12 cellular contexts compared by ENCODE assay signal in genomic region chr7:37408885-37409248, GRCh38. TPM values are rescaled to one million over a fixed set of nuclear protein-coding genes. Genes with fewer than 3 reads are reported as not detected.
DNase-seq lines count a peak whose midpoint lies in the region; ATAC-seq lines count a peak whose summit lies in the region.
"Had no signal": no experiment of that assay in that cellular context is flagged by ENCODE, and none has a peak within 500 bp of the region (broad histone marks: within the 10 kb centered on the region; RNA-seq: fewer than 3 reads in every experiment).

No MANE protein-coding gene starts in this region.

- peak overlapping the region; percentile 78 for H3K27ac Mint-ChIP-seq in activated CD8-positive, alpha-beta memory T cell treated with anti-CD3 and anti-CD28 coated beads, Interleukin-2, amount 10 ng/mL, durations not matched to agents 7 days and 5 days

- peaks cover 37% of the 10 kb centered on the region for H3K4me1 Mint-ChIP-seq in activated CD8-positive, alpha-beta memory T cell treated with anti-CD3 and anti-CD28 coated beads, Interleukin-2, amount 10 ng/mL, durations not matched to agents 7 days and 5 days

- peaks cover 9% of the 10 kb centered on the region for H3K36me3 Mint-ChIP-seq in activated CD8-positive, alpha-beta memory T cell treated with anti-CD3 and anti-CD28 coated beads, Interleukin-2, amount 10 ng/mL, durations not matched to agents 7 days and 5 days

- peaks cover 4% of the 10 kb centered on the region for H3K9me3 Mint-ChIP-seq in activated CD8-positive, alpha-beta memory T cell treated with anti-CD3 and anti-CD28 coated beads, Interleukin-2, amount 10 ng/mL, durations not matched to agents 7 days and 5 days (ENCODE audit: low read depth)

- CTCF ChIA-PET in activated CD8-positive, alpha-beta memory T cell treated with anti-CD3 and anti-CD28 coated beads, Interleukin-2, amount 10 ng/mL, durations not matched to agents 7 days and 5 days (lab: Charles Lee), result no interaction called here

- H3K4me3 Mint-ChIP-seq in activated CD8-positive, alpha-beta memory T cell treated with anti-CD3 and anti-CD28 coated beads, Interleukin-2, amount 10 ng/mL, durations not matched to agents 7 days and 5 days, result peak overlapping the region; percentile 68

- no peak for DNase-seq in activated CD8-positive, alpha-beta memory T cell treated with anti-CD3 and anti-CD28 coated beads, Interleukin-2, amount 10 ng/mL, durations not matched to agents 7 days and 5 days
- no peak for DNase-seq in activated CD8-positive, alpha-beta memory T cell treated with anti-CD3 and anti-CD28 coated beads for 24 hours
- peak; percentile 20 for DNase-seq in activated naive CD4-positive, alpha-beta T cell treated with anti-CD3 and anti-CD28 coated beads, Interleukin-2, amount 50 U/mL, for 16 hours
- DNase-seq in stimulated activated CD4-positive, alpha-beta T cell treated with anti-CD3 and anti-CD28 coated beads, Interleukin-4, amount 100 ng/mL, for 1 hour, result peak; percentile 11
- DNase-seq in effector CD8-positive, alpha-beta T cell (lab: John Stamatoyannopoulos, UW), result no peak
- DNase-seq in AG20443 (ENCODE audit: low spot score), result no peak
- DNase-seq: amygdala, esophagus squamous epithelium, NCI-H524 had no signal

- ATAC-seq in activated CD8-positive, alpha-beta memory T cell treated with anti-CD3 and anti-CD28 coated beads, Interleukin-2, amount 10 ng/mL, durations not matched to agents 7 days and 5 days, result peak; percentile 37
- ATAC-seq in HG03025 (IDR thresholded peaks at IDR 0.05; ENCODE audit: low FRiP score, unreplicated experiment), result peak; percentile 76
- no peak for ATAC-seq in HG03460 (IDR thresholded peaks at IDR 0.05; ENCODE audit: unreplicated experiment)
- ATAC-seq: HCT116 had no signal

- no peaks in the 10 kb centered on the region for H3K27me3 Mint-ChIP-seq in activated CD8-positive, alpha-beta memory T cell treated with anti-CD3 and anti-CD28 coated beads, Interleukin-2, amount 10 ng/mL, durations not matched to agents 7 days and 5 days

RNA-seq across cellular contexts. Expression of gene ELMO1, which starts 39.8 kb away (rescaled TPM):
- total RNA-seq in activated CD8-positive, alpha-beta memory T cell treated with anti-CD3 and anti-CD28 coated beads, Interleukin-2, amount 10 ng/mL, durations not matched to agents 7 days and 5 days, result 100 to 1,000 TPM; 101 TPM

Comparison
In these comparisons a context has a peak if more than half of its experiments do, and no peak if none do; other contexts are left out.
1. DNase-seq: peak in activated naive CD4-positive, alpha-beta T cell treated with anti-CD3 and anti-CD28 coated beads, Interleukin-2, amount 50 U/mL, for 16 hours (single experiment) and stimulated activated CD4-positive, alpha-beta T cell treated with anti-CD3 and anti-CD28 coated beads, Interleukin-4, amount 100 ng/mL, for 1 hour (single experiment); none in activated CD8-positive, alpha-beta memory T cell treated with anti-CD3 and anti-CD28 coated beads, Interleukin-2, amount 10 ng/mL, durations not matched to agents 7 days and 5 days (single experiment), activated CD8-positive, alpha-beta memory T cell treated with anti-CD3 and anti-CD28 coated beads for 24 hours (single experiment), effector CD8-positive, alpha-beta T cell (single experiment) and AG20443 (single experiment).